Comparison of ENCODE assay signal across 8 cellular contexts in genomic region chr3:184174646-184175492, GRCh38.
DNase-seq lines count a peak whose midpoint lies in the region; ATAC-seq and TF ChIP-seq lines count a peak whose summit lies in the region.

Gene AP2M1, plus strand, starts transcription at chr3:184174855. Its CDS starts 2,139 bp downstream, at chr3:184176994.

- peak; percentile 99 for DNase-seq in AG09319 (ENCODE audit: extremely low read depth, low read depth)
- peak; percentile 99 for DNase-seq in NCI-H446 treated with DMSO at 0.1 percent for 48 hours (lab: John Stamatoyannopoulos, UW)
- peak; percentile 100 for DNase-seq in cerebellar cortex (ENCODE audit: low spot score)
- peak; percentile 100 for DNase-seq in islet precursor cell
- peak; percentile 93 to 96 (median 95) for DNase-seq in stimulated activated CD4-positive, alpha-beta T cell treated with anti-CD3 and anti-CD28 coated beads, Interleukin-12 subunit alpha, Interleukin-12 subunit beta, amount 100 ng/mL, for 48 hours (ENCODE audit: low read depth in 2 of 3, low spot score in 1 of 3)

- no peak; the same call in 1 of the 2 replicates for TF ChIP-seq CTCF in AG09319 (IDR thresholded peaks at IDR 0.05; ENCODE audit: low read depth, low read length)

- peak; percentile 97 for ATAC-seq in GM19035 (IDR thresholded peaks at IDR 0.05; ENCODE audit: unreplicated experiment)
- ATAC-seq in HG03354 (IDR thresholded peaks at IDR 0.05; ENCODE audit: poor library complexity, severe bottlenecking, unreplicated experiment) = peak; percentile 97
- peak; percentile 97 for ATAC-seq in activated CD4-positive, CD25-positive, alpha-beta regulatory T cell treated with anti-CD3 and anti-CD28 coated beads, Interleukin-2, amount 50 U/mL, for 24 hours

Comparison
In these comparisons a context has a peak if more than half of its experiments do, and no peak if none do; other contexts are left out.
1. Peak in every context shown above with its lines: DNase-seq and ATAC-seq.